In the genomic region with DNA sequence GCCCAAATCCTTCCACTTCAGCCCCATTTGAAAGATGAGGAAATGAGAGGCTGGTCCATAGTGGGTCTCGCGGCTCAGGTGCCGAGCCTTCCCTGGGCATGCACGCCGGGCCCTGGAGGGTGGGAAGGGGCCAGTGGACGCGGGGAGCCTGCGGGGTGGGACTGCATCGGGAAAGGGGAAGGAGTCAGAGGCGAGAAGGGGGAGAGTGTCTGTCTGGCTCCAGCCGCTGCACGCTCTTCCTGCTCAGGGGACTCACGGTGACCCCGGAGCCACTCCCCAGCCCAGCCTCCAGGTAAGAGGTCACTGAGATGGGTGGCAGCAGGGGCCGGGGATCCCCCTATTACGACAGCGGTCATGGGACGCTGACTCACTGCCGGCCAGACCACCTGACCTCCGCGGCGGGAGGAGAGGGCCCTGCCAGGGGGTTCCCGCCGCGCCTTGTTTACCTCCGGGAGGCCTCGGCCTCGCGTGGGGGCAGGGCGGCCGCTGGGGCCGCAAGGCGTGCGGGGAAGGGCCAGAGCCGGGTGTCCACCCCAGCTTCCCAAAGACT, we compare ENCODE assay signal across 1 cellular context.
TF ChIP-seq lines count a peak whose summit lies in the region.

No MANE protein-coding gene starts in this region.

TF ChIP-seq in IMR-90, 13 proteins besides CTCF, POLR2A, EP300 and RAD21 (continued from another document):
- TF ChIP-seq NFE2L2 (IDR thresholded peaks at IDR 0.05; ENCODE audit: low read depth, low read length) (peak; percentile 71; the same call in 1 of the 2 replicates), CEBPB (IDR thresholded peaks at IDR 0.05; ENCODE audit: low read depth, low read length) (peak; percentile 81), BHLHE40 (IDR thresholded peaks at IDR 0.05; ENCODE audit: low read depth, low read length) (peak; percentile 18; the same call in 1 of the 2 replicates), RFX5 (IDR thresholded peaks at IDR 0.05; ENCODE audit: low read depth, low read length) (no peak), RCOR1 (IDR thresholded peaks at IDR 0.05; ENCODE audit: insufficient replicate concordance, low read length) (no peak), FOS (IDR thresholded peaks at IDR 0.05; ENCODE audit: low read depth, low read length) (peak; percentile 89), SMC3 (IDR thresholded peaks at IDR 0.05; ENCODE audit: low read depth, low read length) (no peak), CHD1 (IDR thresholded peaks at IDR 0.05; ENCODE audit: low read depth, low read length) (no peak), MXI1 (IDR thresholded peaks at IDR 0.05; ENCODE audit: borderline replicate concordance, low read depth, low read length) (no peak; the same call in 1 of the 2 replicates), MAFK (IDR thresholded peaks at IDR 0.05; ENCODE audit: low read depth, low read length) (no peak)
- TF ChIP-seq, protein P1, sequence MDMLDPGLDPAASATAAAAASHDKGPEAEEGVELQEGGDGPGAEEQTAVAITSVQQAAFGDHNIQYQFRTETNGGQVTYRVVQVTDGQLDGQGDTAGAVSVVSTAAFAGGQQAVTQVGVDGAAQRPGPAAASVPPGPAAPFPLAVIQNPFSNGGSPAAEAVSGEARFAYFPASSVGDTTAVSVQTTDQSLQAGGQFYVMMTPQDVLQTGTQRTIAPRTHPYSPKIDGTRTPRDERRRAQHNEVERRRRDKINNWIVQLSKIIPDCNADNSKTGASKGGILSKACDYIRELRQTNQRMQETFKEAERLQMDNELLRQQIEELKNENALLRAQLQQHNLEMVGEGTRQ (IDR thresholded peaks at IDR 0.05; ENCODE audit: low read depth, low read length): peak; percentile 96
TF ChIP-seq in IMR-90: peak in this region for 6.
